Comparison of ENCODE assay signal across 13 cellular contexts in genomic region chr9:8961186-8961666, GRCh38.
A peak's percentile ranks its signal among the peaks of the same experiment; 100 is the strongest.
DNase-seq lines count a peak whose midpoint lies in the region; ATAC-seq and TF ChIP-seq lines count a peak whose summit lies in the region.
"Had no signal": no experiment of that assay in that cellular context is flagged by ENCODE, and none has a peak within 500 bp of the region (broad histone marks: within the 10 kb centered on the region; RNA-seq: fewer than 3 reads in every experiment).

No MANE protein-coding gene starts in this region.

- no peaks in the 10 kb centered on the region for H3K27me3 ChIP-seq in tibial artery

- ATAC-seq in Right ventricle myocardium superior (ENCODE audit: poor library complexity) = peak; percentile 96
- ATAC-seq in mucosa of descending colon = peak; percentile 44
- ATAC-seq: activated CD4-positive, alpha-beta T cell treated with anti-CD3 and anti-CD28 coated beads for 36 hours had no signal

- DNase-seq in UCSD-AML1 (lab: John Stamatoyannopoulos, UW; ENCODE audit: unreplicated experiment) (peak; percentile 1), Right ventricle myocardium superior (peak; percentile 39), mucosa of descending colon (peak in 1 of 3 donors; percentile 3), tibial artery (peak; percentile 65 to 67), cortex of kidney (lab: John Stamatoyannopoulos, UW) (no peak), NCI-H748 (lab: John Stamatoyannopoulos, UW; ENCODE audit: unreplicated experiment) (no peak)
- DNase-seq in NK-92 treated with Interleukin-12 subunit alpha and Interleukin-12 subunit beta, amount 100 ng/mL, for 24 hours (lab: John Stamatoyannopoulos, UW) = no peak
- DNase-seq in stimulated activated CD4-positive, alpha-beta T cell treated with anti-CD3 and anti-CD28 coated beads, Interleukin-15, amount 100 ng/mL, for 24 hours = no peak
- DNase-seq: activated CD4-positive, alpha-beta T cell treated with anti-CD3 and anti-CD28 coated beads for 36 hours; activated CD8-positive, alpha-beta memory T cell treated with anti-CD3 and anti-CD28 coated beads, Interleukin-2, amount 50 U/mL, for 4 hours; activated naive CD4-positive, alpha-beta T cell; AML-193; NCI-H226 had no signal

- TF ChIP-seq CTCF in mucosa of descending colon (IDR thresholded peaks at IDR 0.05) (no peak), tibial artery (IDR thresholded peaks at IDR 0.05) (no peak)

- no peak overlapping the region for H3K27ac ChIP-seq in tibial artery

- intact Hi-C loops in Right ventricle myocardium superior (cut with DNase I) = no loop called here
- intact Hi-C loops in mucosa of descending colon (cut with DNase I, micrococcal nuclease) = no loop called here
- intact Hi-C loops in tibial artery (cut with DNase I; ENCODE audit: low total_unique reads) = no loop called here

- H3K36me3 ChIP-seq in mucosa of descending colon (ENCODE audit: low read depth) (no peaks in the 10 kb centered on the region), tibial artery (no peaks in the 10 kb centered on the region)

- H3K4me3 ChIP-seq in mucosa of descending colon = no peak overlapping the region
- no peak overlapping the region for H3K4me3 ChIP-seq in tibial artery

- H3K9me3 ChIP-seq in mucosa of descending colon (no peaks in the 10 kb centered on the region), tibial artery (no peaks in the 10 kb centered on the region)

- no peaks in the 10 kb centered on the region for H3K4me1 ChIP-seq in mucosa of descending colon (ENCODE audit: low read depth)
- no peaks in the 10 kb centered on the region for H3K4me1 ChIP-seq in tibial artery

Comparison
In these comparisons a context has a peak if more than half of its experiments do, and no peak if none do; other contexts are left out.
1. DNase-seq: peak in UCSD-AML1 (single experiment), Right ventricle myocardium superior (single experiment) and tibial artery (2 of 2); none in cortex of kidney (single experiment), NK-92 treated with Interleukin-12 subunit alpha and Interleukin-12 subunit beta, amount 100 ng/mL, for 24 hours (single experiment), stimulated activated CD4-positive, alpha-beta T cell treated with anti-CD3 and anti-CD28 coated beads, Interleukin-15, amount 100 ng/mL, for 24 hours (single experiment) and NCI-H748 (single experiment).